In genomic region chr9:114338187-114338586, GRCh38 we compare ENCODE assay signal across 19 cellular contexts. TPM values are rescaled to one million over a fixed set of nuclear protein-coding genes. Genes with fewer than 3 reads are reported as not detected.
A peak's percentile ranks its signal among the peaks of the same experiment; 100 is the strongest.
DNase-seq lines count a peak whose midpoint lies in the region; ATAC-seq, FAIRE-seq and TF ChIP-seq lines count a peak whose summit lies in the region.
"Had no signal": no experiment of that assay in that cellular context is flagged by ENCODE, and none has a peak within 500 bp of the region (broad histone marks: within the 10 kb centered on the region; RNA-seq: fewer than 3 reads in every experiment).

No MANE protein-coding gene starts in this region.

- H3K9me3 ChIP-seq in kidney (ENCODE audit: control insufficient read depth in 1 of 2, low read length in 2 of 2): no peaks in the 10 kb centered on the region
- no peaks in the 10 kb centered on the region for H3K9me3 ChIP-seq in T-helper 17 cell (ENCODE audit: control insufficient read depth, low read length, poor library complexity, severe bottlenecking)
- H3K9me3 ChIP-seq: MG63 had no signal

- H3K9me3 Mint-ChIP-seq in activated naive CD4-positive, alpha-beta T cell treated with anti-CD3 and anti-CD28 coated beads, Interleukin-2, amount 10 ng/mL, durations not matched to agents 7 days and 5 days: peaks cover 2% of the 10 kb centered on the region
- H3K9me3 Mint-ChIP-seq in activated T-helper 17 cell treated with anti-CD3 and anti-CD28 coated beads, Interleukin-2, amount 50 U/mL, for 72 hours: no peaks in the 10 kb centered on the region
- H3K9me3 Mint-ChIP-seq: H9 had no signal

- no peaks in the 10 kb centered on the region for H3K4me1 ChIP-seq in kidney (ENCODE audit: control insufficient read depth in 1 of 2, insufficient read depth in 1 of 2, low read depth in 1 of 2, low read length in 2 of 2)

- TF ChIP-seq CTCF in kidney (IDR thresholded peaks at IDR 0.05; ENCODE audit: borderline replicate concordance, extremely low read depth, insufficient read depth): no peak

- FAIRE-seq in kidney (lab: Jason Lieb, UNC): no peak

- DNase-seq in activated naive CD4-positive, alpha-beta T cell treated with anti-CD3 and anti-CD28 coated beads, Interleukin-2, amount 10 ng/mL, durations not matched to agents 7 days and 5 days: no peak
- no peak for DNase-seq in activated naive CD4-positive, alpha-beta T cell (lab: John Stamatoyannopoulos, UW)
- DNase-seq in kidney (peak; percentile 2), Kasumi-1 (lab: John Stamatoyannopoulos, UW) (no peak), T-helper 17 cell (no peak), middle frontal gyrus (ENCODE audit: extremely low spot score, low spot score) (no peak)
- DNase-seq: ACHN; EL; H9; MG63; NCI-H1092 treated with DMSO at 0.1 percent for 48 hours; NCI-H1694; NCI-H2107; NCI-H345; NK-92 treated with Interleukin-12 subunit alpha and Interleukin-12 subunit beta, amount 100 ng/mL, for 24 hours; OCI-M1 had no signal

- H3K9ac ChIP-seq in kidney (ENCODE audit: low read length in 2 of 2): no peak overlapping the region
- H3K9ac ChIP-seq: KMS-11 had no signal

- H3K27ac Mint-ChIP-seq in activated naive CD4-positive, alpha-beta T cell treated with anti-CD3 and anti-CD28 coated beads, Interleukin-2, amount 10 ng/mL, durations not matched to agents 7 days and 5 days: peak overlapping the region; percentile 49
- H3K27ac Mint-ChIP-seq in activated T-helper 17 cell treated with anti-CD3 and anti-CD28 coated beads, Interleukin-2, amount 50 U/mL, for 72 hours: peak overlapping the region; percentile 14
- no peak overlapping the region for H3K27ac Mint-ChIP-seq in T-helper 17 cell
- H3K27ac Mint-ChIP-seq: H9 had no signal

- CTCF ChIA-PET in activated naive CD4-positive, alpha-beta T cell treated with anti-CD3 and anti-CD28 coated beads, Interleukin-2, amount 10 ng/mL, durations not matched to agents 7 days and 5 days (lab: Charles Lee): interaction anchor here (0.6 to 3.1 kb wide), 7 partner anchors 17 to 315 kb away, joined by 3 to 10 read pairs (median 3); no protein-coding TSS in a partner anchor

- no peak overlapping the region for H3K4me3 Mint-ChIP-seq in activated naive CD4-positive, alpha-beta T cell treated with anti-CD3 and anti-CD28 coated beads, Interleukin-2, amount 10 ng/mL, durations not matched to agents 7 days and 5 days
- H3K4me3 Mint-ChIP-seq in activated T-helper 17 cell treated with anti-CD3 and anti-CD28 coated beads, Interleukin-2, amount 50 U/mL, for 72 hours: no peak overlapping the region
- H3K4me3 Mint-ChIP-seq in T-helper 17 cell: no peak overlapping the region
- H3K4me3 Mint-ChIP-seq: H9 had no signal

- no peak for ATAC-seq in activated T-helper 17 cell treated with anti-CD3 and anti-CD28 coated beads, Interleukin-2, amount 50 U/mL, for 72 hours (replicated peaks)
- no peak for ATAC-seq in T-helper 17 cell

- intact Hi-C loops in kidney (cut with DNase I): no loop called here

- H3K27ac ChIP-seq in kidney (ENCODE audit: low read depth in 2 of 2, low read length in 2 of 2): no peak overlapping the region
- H3K27ac ChIP-seq: KMS-11, RWPE1 had no signal

- peaks cover 75% of the 10 kb centered on the region for H3K36me3 Mint-ChIP-seq in activated naive CD4-positive, alpha-beta T cell treated with anti-CD3 and anti-CD28 coated beads, Interleukin-2, amount 10 ng/mL, durations not matched to agents 7 days and 5 days
- peaks cover 89% of the 10 kb centered on the region for H3K36me3 Mint-ChIP-seq in activated T-helper 17 cell treated with anti-CD3 and anti-CD28 coated beads, Interleukin-2, amount 50 U/mL, for 72 hours (ENCODE audit: low read depth)
- peaks cover 11% of the 10 kb centered on the region for H3K36me3 Mint-ChIP-seq in T-helper 17 cell (ENCODE audit: low read depth)

- H3K4me3 ChIP-seq in kidney (ENCODE audit: low read length in 2 of 2): no peak overlapping the region
- H3K4me3 ChIP-seq: MG63 had no signal

- H3K4me1 Mint-ChIP-seq in activated naive CD4-positive, alpha-beta T cell treated with anti-CD3 and anti-CD28 coated beads, Interleukin-2, amount 10 ng/mL, durations not matched to agents 7 days and 5 days: peaks cover 13% of the 10 kb centered on the region
- peaks cover 5% of the 10 kb centered on the region for H3K4me1 Mint-ChIP-seq in activated T-helper 17 cell treated with anti-CD3 and anti-CD28 coated beads, Interleukin-2, amount 50 U/mL, for 72 hours
- peaks cover 7% of the 10 kb centered on the region for H3K4me1 Mint-ChIP-seq in T-helper 17 cell

- H3K36me3 ChIP-seq in kidney (ENCODE audit: control insufficient read depth in 1 of 2, insufficient read depth in 2 of 2, low read length in 2 of 2): peaks cover 3 to 5% of the 10 kb centered on the region in 2 donors
- H3K36me3 ChIP-seq: MG63 had no signal

- H3K27me3 Mint-ChIP-seq in activated naive CD4-positive, alpha-beta T cell treated with anti-CD3 and anti-CD28 coated beads, Interleukin-2, amount 10 ng/mL, durations not matched to agents 7 days and 5 days: no peaks in the 10 kb centered on the region
- H3K27me3 Mint-ChIP-seq in activated T-helper 17 cell treated with anti-CD3 and anti-CD28 coated beads, Interleukin-2, amount 50 U/mL, for 72 hours: no peaks in the 10 kb centered on the region
- no peaks in the 10 kb centered on the region for H3K27me3 Mint-ChIP-seq in T-helper 17 cell

RNA-seq across cellular contexts. Expression of gene ORM2, which starts 8.5 kb away (rescaled TPM):
- not detected for total RNA-seq in activated T-helper 17 cell treated with anti-CD3 and anti-CD28 coated beads, Interleukin-2, amount 50 U/mL, for 72 hours
- total RNA-seq in kidney (not detected), T-helper 17 cell (not detected)
- not detected for polyA plus RNA-seq in kidney (ENCODE audit: insufficient read depth, low read depth, low replicate concordance)

RNA-seq across cellular contexts. Expression of gene ORM1, which starts 15.3 kb away (rescaled TPM):
- total RNA-seq in activated T-helper 17 cell treated with anti-CD3 and anti-CD28 coated beads, Interleukin-2, amount 50 U/mL, for 72 hours: not detected
- total RNA-seq in kidney (not detected), T-helper 17 cell (not detected)
- polyA plus RNA-seq in kidney (ENCODE audit: insufficient read depth, low read depth, low replicate concordance): 0.73 TPM

RNA-seq across cellular contexts. Expression of gene AKNA, which starts 49.6 kb away (rescaled TPM):
- 100 to 1,000 TPM; 169 to 184 TPM for total RNA-seq in activated T-helper 17 cell treated with anti-CD3 and anti-CD28 coated beads, Interleukin-2, amount 50 U/mL, for 72 hours
- total RNA-seq in kidney (52.1 TPM), T-helper 17 cell (100 to 1,000 TPM; 263 to 323 TPM)
- 6.1 TPM for polyA plus RNA-seq in kidney (ENCODE audit: insufficient read depth, low read depth, low replicate concordance)
